8 cellular contexts compared by ENCODE assay signal in the genomic region with DNA sequence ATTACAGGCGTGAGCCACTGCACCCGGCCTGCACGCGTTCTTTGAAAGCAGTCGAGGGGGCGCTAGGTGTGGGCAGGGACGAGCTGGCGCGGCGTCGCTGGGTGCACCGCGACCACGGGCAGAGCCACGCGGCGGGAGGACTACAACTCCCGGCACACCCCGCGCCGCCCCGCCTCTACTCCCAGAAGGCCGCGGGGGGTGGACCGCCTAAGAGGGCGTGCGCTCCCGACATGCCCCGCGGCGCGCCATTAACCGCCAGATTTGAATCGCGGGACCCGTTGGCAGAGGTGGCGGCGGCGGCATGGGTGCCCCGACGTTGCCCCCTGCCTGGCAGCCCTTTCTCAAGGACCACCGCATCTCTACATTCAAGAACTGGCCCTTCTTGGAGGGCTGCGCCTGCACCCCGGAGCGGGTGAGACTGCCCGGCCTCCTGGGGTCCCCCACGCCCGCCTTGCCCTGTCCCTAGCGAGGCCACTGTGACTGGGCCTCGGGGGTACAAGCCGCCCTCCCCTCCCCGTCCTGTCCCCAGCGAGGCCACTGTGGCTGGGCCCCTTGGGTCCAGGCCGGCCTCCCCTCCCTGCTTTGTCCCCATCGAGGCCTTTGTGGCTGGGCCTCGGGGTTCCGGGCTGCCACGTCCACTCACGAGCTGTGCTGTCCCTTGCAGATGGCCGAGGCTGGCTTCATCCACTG. TPM values are rescaled to one million over a fixed set of nuclear protein-coding genes. Genes with fewer than 3 reads are reported as not detected.
A peak's percentile ranks its signal among the peaks of the same experiment; 100 is the strongest.
DNase-seq lines count a peak whose midpoint lies in the region; ATAC-seq and TF ChIP-seq lines count a peak whose summit lies in the region.

Gene BIRC5 (plus strand): TSS at position 238 of the 690 bp plus-strand sequence. CDS start 64 bp downstream, at position 302.

- H3K36me3 ChIP-seq in HUES64 (ENCODE audit: insufficient read depth, low read length) = peaks cover 22% of the 10 kb centered on the region
- peaks cover 23% of the 10 kb centered on the region for H3K36me3 ChIP-seq in NT2/D1 (ENCODE audit: insufficient read depth, insufficient read length, low read length)
- H3K36me3 ChIP-seq in endodermal cell (ENCODE audit: control insufficient read depth, insufficient read depth, low read length) = peaks cover 19% of the 10 kb centered on the region
- peaks cover 38% of the 10 kb centered on the region for H3K36me3 ChIP-seq in mesodermal cell (ENCODE audit: control insufficient read depth, insufficient read depth, low read length)

- H3K4me1 Mint-ChIP-seq in CD14-positive monocyte (peaks cover 16% of the 10 kb centered on the region), endodermal cell (peaks cover 10% of the 10 kb centered on the region)

- DNase-seq in CD14-positive monocyte (ENCODE audit: low spot score) (peak; percentile 88), NT2/D1 (ENCODE audit: low read depth, low spot score) (peak; percentile 74), endodermal cell (peak; percentile 98)
- DNase-seq in activated CD8-positive, alpha-beta memory T cell treated with anti-CD3 and anti-CD28 coated beads for 4 hours (ENCODE audit: low read depth in 2 of 2) = peak; percentile 80 to 82
- DNase-seq in stimulated activated CD8-positive, alpha-beta memory T cell treated with anti-CD3 and anti-CD28 coated beads, Interleukin-15, amount 100 ng/mL, for 1 hour (ENCODE audit: low read depth) = peak; percentile 84

- H3K9ac ChIP-seq in HUES64 (ENCODE audit: low read depth, low read length) (peak within 1 kb of the TSS; percentile 81), NT2/D1 (ENCODE audit: insufficient read length, low read depth) (peak within 1 kb of the TSS; percentile 98), endodermal cell (ENCODE audit: extremely low read depth, low read length, poor library complexity, severe bottlenecking) (peak within 1 kb of the TSS; percentile 76)

- H3K27me3 ChIP-seq in HUES64 (ENCODE audit: insufficient read depth, low read length) (no peaks in the 10 kb centered on the region; the same call in 1 of the 2 replicates), NT2/D1 (ENCODE audit: insufficient read depth, insufficient read length) (no peaks in the 10 kb centered on the region), endodermal cell (ENCODE audit: control insufficient read depth, insufficient read depth, low read length, poor library complexity, severe bottlenecking) (no peaks in the 10 kb centered on the region)

- H3K27ac Mint-ChIP-seq in CD14-positive monocyte = peak within 1 kb of the TSS in 3 of 7 donors; percentile 78 to 89 (median 87)
- H3K27ac Mint-ChIP-seq in endodermal cell = peak within 1 kb of the TSS; percentile 95

- H3K27ac ChIP-seq in HUES64 (ENCODE audit: low read depth, low read length) (peak within 1 kb of the TSS; percentile 55), endodermal cell (ENCODE audit: low read depth, low read length) (peak within 1 kb of the TSS; percentile 66), mesodermal cell (ENCODE audit: low read depth, low read length, severe bottlenecking) (peak within 1 kb of the TSS; percentile 62)

- H3K4me3 ChIP-seq in HUES64 (ENCODE audit: low read length) (peak within 1 kb of the TSS; percentile 85), NT2/D1 (ENCODE audit: insufficient read length, low read depth) (peak within 1 kb of the TSS; percentile 95), endodermal cell (ENCODE audit: low read length) (peak within 1 kb of the TSS; percentile 98), mesodermal cell (ENCODE audit: extremely low read depth, insufficient read depth, low read length, poor library complexity, severe bottlenecking) (peak within 1 kb of the TSS; percentile 94)

- TF ChIP-seq CTCF in CD14-positive monocyte (IDR thresholded peaks at IDR 0.05) (no peak), endodermal cell (conservative IDR thresholded peaks at IDR 0.05) (no peak)

- ATAC-seq in GM19467 (IDR thresholded peaks at IDR 0.05; ENCODE audit: unreplicated experiment) = peak; percentile 89

- WGBS in HUES64 = under 1% methylated on average over 60 of the region's 60 CpGs
- 0 to 1% methylated on average over 30 to 60 of the region's 60 CpGs for WGBS in endodermal cell (ENCODE audit: insufficient coverage in 1 of 2, insufficient read length in 1 of 2), 2 experiments
- WGBS in mesodermal cell (ENCODE audit: insufficient coverage in 2 of 2), 2 experiments = 1% methylated on average over 40 to 49 of the region's 60 CpGs

- H3K9me3 Mint-ChIP-seq in CD14-positive monocyte = no peaks in the 10 kb centered on the region
- no peaks in the 10 kb centered on the region for H3K9me3 Mint-ChIP-seq in endodermal cell

- peaks cover 13% of the 10 kb centered on the region; the same call in 1 of the 2 replicates for H3K4me1 ChIP-seq in HUES64 (ENCODE audit: insufficient read depth, low read length)
- H3K4me1 ChIP-seq in NT2/D1 (ENCODE audit: insufficient read depth, insufficient read length) = peaks cover 5% of the 10 kb centered on the region
- no peaks in the 10 kb centered on the region for H3K4me1 ChIP-seq in endodermal cell (ENCODE audit: control insufficient read depth, insufficient read depth, low read length)
- peaks cover 2% of the 10 kb centered on the region for H3K4me1 ChIP-seq in mesodermal cell (ENCODE audit: control insufficient read depth, insufficient read depth, low read length, poor library complexity, severe bottlenecking)

- intact Hi-C loops in CD14-positive monocyte (cut with micrococcal nuclease) = loop anchor here (2.0 to 5.0 kb wide), 2 partner anchors 15 to 38 kb away; no protein-coding TSS in a partner anchor

- H3K36me3 Mint-ChIP-seq in CD14-positive monocyte = peaks cover 0 to 13% of the 10 kb centered on the region in 2 donors
- H3K36me3 Mint-ChIP-seq in endodermal cell (ENCODE audit: low read depth) = peaks cover 20% of the 10 kb centered on the region

- H3K9me3 ChIP-seq in HUES64 (ENCODE audit: insufficient read depth, low read depth, low read length) (no peaks in the 10 kb centered on the region), NT2/D1 (ENCODE audit: insufficient read depth, low read length) (no peaks in the 10 kb centered on the region), endodermal cell (ENCODE audit: control insufficient read depth, low read length) (no peaks in the 10 kb centered on the region), mesodermal cell (ENCODE audit: control insufficient read depth, low read length) (no peaks in the 10 kb centered on the region)

- H3K27me3 Mint-ChIP-seq in CD14-positive monocyte (ENCODE audit: low read depth in 3 of 3) (peaks cover 0 to 2% (median 0%) of the 10 kb centered on the region in 3 donors), endodermal cell (ENCODE audit: insufficient read depth) (peaks cover 6% of the 10 kb centered on the region)

- H3K4me3 Mint-ChIP-seq in CD14-positive monocyte = peak within 1 kb of the TSS; percentile 70 to 78
- H3K4me3 Mint-ChIP-seq in endodermal cell = peak within 1 kb of the TSS; percentile 87

RNA-seq across cellular contexts. Expression of gene BIRC5, which starts in this region (rescaled TPM):
- not detected for polyA plus RNA-seq in CD14-positive monocyte
- polyA plus RNA-seq in HUES64 (2013, experiment 1 of 2) = 91.6 TPM
- 99.2 TPM for polyA plus RNA-seq in HUES64 (2013, experiment 2 of 2)
- 10 to 100 TPM; 59.7 to 89.6 TPM for total RNA-seq in endodermal cell
- polyA plus RNA-seq in endodermal cell (2013, experiment 1 of 2) = 113 TPM
- polyA plus RNA-seq in endodermal cell (2013, experiment 2 of 2) = 112 TPM
- 67.6 TPM for polyA plus RNA-seq in mesodermal cell (2013, experiment 1 of 2)
- polyA plus RNA-seq in mesodermal cell (2013, experiment 2 of 2) = 73.0 TPM

Comparison
In these comparisons a context has a peak if more than half of its experiments do, and no peak if none do; other contexts are left out.
1. Peak in every context shown above with its lines: DNase-seq, ATAC-seq, H3K4me3 ChIP-seq and H3K27ac ChIP-seq.
2. Peak in DNase-seq in CD14-positive monocyte; RNA of the gene not detected or under 1 TPM.